In the genomic region with DNA sequence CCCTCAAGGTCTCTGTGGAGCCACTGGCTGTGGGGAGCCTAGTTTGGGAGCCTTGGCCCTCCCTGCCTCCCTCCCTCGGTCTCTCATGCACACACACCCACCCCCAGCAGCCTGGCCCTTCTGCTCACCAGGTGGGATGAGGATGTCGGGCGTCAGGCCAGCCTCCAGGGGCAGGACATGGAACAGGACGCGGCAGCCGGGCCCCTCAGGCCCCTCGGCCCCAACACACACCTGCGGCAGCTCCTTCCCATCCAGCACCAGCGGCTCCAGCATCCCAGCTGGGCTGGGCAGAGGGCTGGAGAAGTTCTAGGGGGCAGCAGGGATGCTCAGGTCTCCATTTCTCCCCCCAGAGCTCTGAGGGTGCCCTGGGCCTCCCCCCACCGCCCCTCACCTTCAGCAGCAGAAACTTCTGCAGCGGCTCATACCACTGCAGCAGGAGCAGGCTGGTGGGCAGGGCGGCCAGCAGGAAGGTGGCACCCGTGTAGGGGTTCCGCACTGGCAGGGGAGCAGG, we compare ENCODE assay signal across 22 cellular contexts. TPM values are rescaled to one million over a fixed set of nuclear protein-coding genes. Genes with fewer than 3 reads are reported as not detected.
DNase-seq lines count a peak whose midpoint lies in the region; ATAC-seq, FAIRE-seq and TF ChIP-seq lines count a peak whose summit lies in the region.
"Had no signal": no experiment of that assay in that cellular context is flagged by ENCODE, and none has a peak within 500 bp of the region (broad histone marks: within the 10 kb centered on the region; RNA-seq: fewer than 3 reads in every experiment).

No MANE protein-coding gene starts in this region.

- FAIRE-seq in kidney (lab: Jason Lieb, UNC) = no peak
- FAIRE-seq: G401.6 had no signal

- TF ChIP-seq EP300 in sigmoid colon (IDR thresholded peaks at IDR 0.05) = no peak

- no peak overlapping the region for H3K4me2 ChIP-seq in BLaER1

- H3K27ac ChIP-seq in BLaER1 = 0 out of 2 replicates have a peak overlapping the region, but pooled peaks have one; percentile 30
- no peak overlapping the region for H3K27ac ChIP-seq in kidney (ENCODE audit: low read depth in 2 of 2, low read length in 2 of 2)
- no peak overlapping the region for H3K27ac ChIP-seq in sigmoid colon
- H3K27ac ChIP-seq: 22Rv1, GM23248 had no signal

- H3K36me3 ChIP-seq in BLaER1 (peaks cover 56% of the 10 kb centered on the region), kidney (ENCODE audit: control insufficient read depth in 1 of 2, insufficient read depth in 2 of 2, low read length in 2 of 2) (peaks cover 0 to 2% of the 10 kb centered on the region in 2 donors), sigmoid colon (peaks cover 0 to 44% (median 10%) of the 10 kb centered on the region in 4 donors)

- H3K27me3 ChIP-seq in BLaER1 (no peaks in the 10 kb centered on the region), sigmoid colon (no peaks in the 10 kb centered on the region)

- H3K9ac ChIP-seq in BLaER1 (no peak overlapping the region), kidney (ENCODE audit: low read length in 2 of 2) (no peak overlapping the region)
- H3K9ac ChIP-seq: GM23248 had no signal

- no peak overlapping the region for H3K4me3 ChIP-seq in BLaER1
- H3K4me3 ChIP-seq in kidney (ENCODE audit: low read length in 2 of 2) = no peak overlapping the region
- H3K4me3 ChIP-seq in sigmoid colon = no peak overlapping the region
- H3K4me3 ChIP-seq: GM23248 had no signal

- no peak for ATAC-seq in GM21723 (IDR thresholded peaks at IDR 0.05; ENCODE audit: unreplicated experiment)
- ATAC-seq in GM19324 (IDR thresholded peaks at IDR 0.05; ENCODE audit: low FRiP score, unreplicated experiment) = no peak
- ATAC-seq: HCT116 had no signal

- H3K4me1 ChIP-seq in BLaER1 (peaks cover 51% of the 10 kb centered on the region), kidney (ENCODE audit: control insufficient read depth in 1 of 2, insufficient read depth in 1 of 2, low read depth in 1 of 2, low read length in 2 of 2) (no peaks in the 10 kb centered on the region), sigmoid colon (peaks cover 0 to 9% (median 6%) of the 10 kb centered on the region in 4 donors)

- no peaks in the 10 kb centered on the region for H4K20me1 ChIP-seq in BLaER1

- H3K9me3 ChIP-seq in BLaER1 = no peaks in the 10 kb centered on the region
- no peaks in the 10 kb centered on the region for H3K9me3 ChIP-seq in kidney (ENCODE audit: control insufficient read depth in 1 of 2, low read length in 2 of 2)
- H3K9me3 ChIP-seq in sigmoid colon = no peaks in the 10 kb centered on the region

- TF ChIP-seq CTCF in kidney (IDR thresholded peaks at IDR 0.05; ENCODE audit: borderline replicate concordance, extremely low read depth, insufficient read depth) (no peak), sigmoid colon (IDR thresholded peaks at IDR 0.05) (no peak)

- intact Hi-C loops in kidney (cut with DNase I) (no loop called here), sigmoid colon (cut with DNase I) (no loop called here)

- no peak for TF ChIP-seq POLR2A in sigmoid colon (IDR thresholded peaks at IDR 0.05)

- 95 to 97% methylated on average over 14 of the region's 14 CpGs for WGBS in sigmoid colon, 2 donors

- DNase-seq in DMS 273 (lab: John Stamatoyannopoulos, UW; ENCODE audit: unreplicated experiment) (peak; percentile 21), DMS 273 treated with DMSO at 0.1 percent for 48 hours (lab: John Stamatoyannopoulos, UW) (no peak), kidney (peak; percentile 70), sigmoid colon (peak; percentile 64), dedifferentiated amniotic fluid mesenchymal stem cell (ENCODE audit: extremely low spot score) (no peak)
- DNase-seq: AML-193, GM23248, Karpas-422, NCI-H1417 treated with DMSO at 0.1 percent for 48 hours, NCI-H187 treated with DMSO at 0.1 percent for 48 hours, NCI-H2227 treated with DMSO at 0.1 percent for 48 hours, NCI-H510A treated with DMSO at 0.1 percent for 48 hours, NCI-H82, OCI-M1, SHP77 treated with DMSO at 0.1 percent for 48 hours had no signal

RNA-seq across cellular contexts. Expression of gene MAP4K2, which starts 11.2 kb away (rescaled TPM):
- total RNA-seq in kidney (12.5 TPM), sigmoid colon (10 to 100 TPM; 11.5 to 23.5 (median 16.6) TPM)
- polyA plus RNA-seq in kidney (ENCODE audit: insufficient read depth, low read depth, low replicate concordance) (15.4 TPM), sigmoid colon (10 to 100 TPM in 2 of 3 donors, 1 to 10 TPM in 1; 9.0 to 19.8 (median 11.1) TPM)

RNA-seq across cellular contexts. Expression of gene SF1, which starts 13.5 kb away (rescaled TPM):
- total RNA-seq in kidney = 320 TPM
- 87.5 TPM for polyA plus RNA-seq in kidney (ENCODE audit: insufficient read depth, low read depth, low replicate concordance)
- total RNA-seq in sigmoid colon = 100 to 1,000 TPM; 185 to 381 (median 294) TPM
- polyA plus RNA-seq in sigmoid colon = 100 to 1,000 TPM in 1 of 3 donors, 10 to 100 TPM in 2; 36.5 to 126 (median 43.2) TPM

RNA-seq across cellular contexts. Expression of gene MEN1, which starts 18.5 kb away (rescaled TPM):
- total RNA-seq in kidney (20.9 TPM), sigmoid colon (10 to 100 TPM in 1 of 4 donors, 1 to 10 TPM in 3; 6.8 to 12.7 (median 8.8) TPM)
- polyA plus RNA-seq in kidney (ENCODE audit: insufficient read depth, low read depth, low replicate concordance) (24.0 TPM), sigmoid colon (10 to 100 TPM in 2 of 3 donors, 1 to 10 TPM in 1; 9.0 to 26.1 (median 10.9) TPM)

RNA-seq across cellular contexts. Expression of gene PYGM, which starts 32.1 kb away (rescaled TPM):
- total RNA-seq in kidney = 8.6 TPM
- polyA plus RNA-seq in kidney (ENCODE audit: insufficient read depth, low read depth, low replicate concordance) = 2.5 TPM
- total RNA-seq in sigmoid colon = 10 to 100 TPM; 10.5 to 42.1 (median 27.1) TPM
- 1 to 10 TPM in 2 of 3 donors, under 1 TPM in 1; 0.23 to 2.1 (median 1.8) TPM for polyA plus RNA-seq in sigmoid colon
- total RNA-seq: GM23248 had no signal
- polyA plus RNA-seq: GM23248 had no signal

RNA-seq across cellular contexts. Expression of gene RASGRP2, which starts 47.9 kb away (rescaled TPM):
- total RNA-seq in kidney = 42.6 TPM
- polyA plus RNA-seq in kidney (ENCODE audit: insufficient read depth, low read depth, low replicate concordance) = 14.1 TPM
- total RNA-seq in sigmoid colon = 10 to 100 TPM; 26.7 to 77.0 (median 27.8) TPM
- 100 to 1,000 TPM in 1 of 3 donors, 1 to 10 TPM in 2; 2.1 to 101 (median 4.8) TPM for polyA plus RNA-seq in sigmoid colon
- total RNA-seq: GM23248, MCF 10A had no signal

Comparison
In these comparisons a context has a peak if more than half of its experiments do, and no peak if none do; other contexts are left out.
1. DNase-seq: peak in DMS 273 (single experiment), kidney (single experiment) and sigmoid colon (single experiment); none in DMS 273 treated with DMSO at 0.1 percent for 48 hours (single experiment) and dedifferentiated amniotic fluid mesenchymal stem cell (single experiment).